ENCODE assay signal across 8 cellular contexts in the genomic region with DNA sequence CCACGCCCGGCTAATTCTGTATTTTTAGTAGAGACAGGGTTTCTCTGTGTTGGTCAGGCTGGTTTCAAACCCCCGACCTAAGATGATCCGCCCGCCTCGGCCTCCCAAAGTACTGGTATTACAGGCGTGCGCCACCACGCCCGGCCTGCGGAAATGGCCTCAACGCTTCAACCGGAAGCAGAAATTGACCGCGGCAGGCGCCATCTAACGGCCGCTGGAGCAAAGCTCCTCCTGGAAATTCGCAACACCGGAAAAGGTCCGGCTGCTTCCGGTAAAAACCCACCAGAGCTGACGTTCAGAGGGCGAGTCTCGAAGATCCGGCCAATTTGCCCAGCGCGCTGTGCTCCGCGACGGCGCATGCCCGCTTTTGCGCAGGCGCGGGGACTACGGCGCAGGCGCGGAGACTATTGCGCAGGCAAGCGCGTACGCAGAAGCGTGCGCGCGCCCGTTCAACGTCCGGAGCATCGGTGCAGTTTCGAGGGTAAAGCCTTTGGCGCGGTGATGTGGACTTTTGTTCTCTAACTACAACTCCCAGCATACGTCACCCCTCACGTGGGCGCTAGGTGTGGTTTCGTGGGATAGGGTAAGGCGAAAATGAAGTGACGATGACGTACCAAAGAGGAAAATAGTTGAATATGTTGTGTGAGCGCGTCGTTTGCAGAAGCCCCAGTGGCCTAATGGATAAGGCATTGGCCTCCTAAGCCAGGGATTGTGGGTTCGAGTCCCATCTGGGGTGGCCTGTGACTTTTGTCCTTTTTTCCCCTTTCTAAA. TPM values are rescaled to one million over a fixed set of nuclear protein-coding genes. Genes with fewer than 3 reads are reported as not detected.
DNase-seq lines count a peak whose midpoint lies in the region; ATAC-seq and TF ChIP-seq lines count a peak whose summit lies in the region.

No MANE protein-coding gene starts in this region.

- peaks cover 3% of the 10 kb centered on the region for H3K36me3 Mint-ChIP-seq in IgD-negative memory B cell

- TF ChIP-seq CTCF in OCI-LY7 (conservative IDR thresholded peaks at IDR 0.05; ENCODE audit: low read length) (peak; percentile 81), epithelial cell of esophagus (IDR thresholded peaks at IDR 0.05; ENCODE audit: insufficient read depth, low read depth, low read length, missing control alignments) (peak; percentile 64)

- H3K4me1 ChIP-seq in OCI-LY7 (ENCODE audit: insufficient read depth, low read length, poor library complexity, severe bottlenecking): peaks cover 15% of the 10 kb centered on the region
- H3K4me1 ChIP-seq in mononuclear cell (ENCODE audit: insufficient read depth, low read length): peaks cover 23% of the 10 kb centered on the region

- H3K79me2 ChIP-seq in OCI-LY7 (ENCODE audit: insufficient read depth, low read depth, low read length): peaks cover 12% of the 10 kb centered on the region; the same call in 1 of the 2 replicates

- peaks cover 14% of the 10 kb centered on the region; the same call in 1 of the 2 replicates for H3K9me3 ChIP-seq in OCI-LY7 (ENCODE audit: low read length)
- no peaks in the 10 kb centered on the region for H3K9me3 ChIP-seq in mononuclear cell (ENCODE audit: low read depth, low read length)

- peak overlapping the region; percentile 94 for H3K27ac ChIP-seq in OCI-LY7 (ENCODE audit: low read depth, low read length, poor library complexity, severe bottlenecking)

- peak overlapping the region; percentile 90; the same call in 1 of the 2 replicates for H2AFZ ChIP-seq in OCI-LY7 (ENCODE audit: low read length)

- H3K4me1 Mint-ChIP-seq in IgD-negative memory B cell: peaks cover 15 to 20% (median 18%) of the 10 kb centered on the region in 3 donors

- peaks cover 5% of the 10 kb centered on the region; the same call in 1 of the 2 replicates for H3K36me3 ChIP-seq in OCI-LY7 (ENCODE audit: insufficient read depth, low read length)

- intact Hi-C loops in OCI-LY7 (cut with micrococcal nuclease; ENCODE audit: unreplicated experiment): loop anchor here (1.0 to 5.0 kb wide), 5 partner anchors 19 to 1353 kb away; partner anchors contain the start of genes LUC7L2, UBN2 and ZC3HAV1

- no peaks in the 10 kb centered on the region for H4K20me1 ChIP-seq in OCI-LY7 (ENCODE audit: insufficient read depth, low read length)

- DNase-seq in DMS153 (lab: John Stamatoyannopoulos, UW): peak; percentile 99
- peak; percentile 99 for DNase-seq in OCI-LY7 (ENCODE audit: low spot score)
- DNase-seq in activated T-cell treated with anti-CD3 and anti-CD28 coated beads for 4 hours: peak; percentile 99
- DNase-seq in epithelial cell of esophagus (ENCODE audit: low read depth): peak; percentile 99
- peak; percentile 94 to 98 for DNase-seq in stimulated activated CD8-positive, alpha-beta memory T cell treated with anti-CD3 and anti-CD28 coated beads, Interleukin-2, amount 100 ng/mL, for 48 hours (ENCODE audit: low read depth in 2 of 2)

- peak overlapping the region; percentile 90 to 99 (median 98) for H3K4me3 Mint-ChIP-seq in IgD-negative memory B cell

- peaks cover 3% of the 10 kb centered on the region for H3K27me3 Mint-ChIP-seq in IgD-negative memory B cell

- CTCF ChIA-PET in OCI-LY7 (lab: Charles Lee; ENCODE audit: unreplicated experiment): no interaction called here

- H3K4me3 ChIP-seq in OCI-LY7 (ENCODE audit: low read depth, low read length, poor library complexity, severe bottlenecking) (peak overlapping the region; percentile 90), epithelial cell of esophagus (ENCODE audit: low read length) (peak overlapping the region; percentile 80), mononuclear cell (ENCODE audit: low read length) (peak overlapping the region; percentile 95)

- H3K9me2 ChIP-seq in OCI-LY7 (ENCODE audit: insufficient read depth, low read length): no peaks in the 10 kb centered on the region

- peak overlapping the region; percentile 99 to 100 (median 99) for H3K27ac Mint-ChIP-seq in IgD-negative memory B cell

- POLR2A ChIA-PET in OCI-LY7 (lab: Charles Lee): interaction anchor here (0.6 to 2.8 kb wide), 3 partner anchors 11 to 76 kb away, joined by 3 to 11 read pairs (median 3); no protein-coding TSS in a partner anchor

- ATAC-seq in GM21576 (IDR thresholded peaks at IDR 0.05; ENCODE audit: unreplicated experiment): peak; percentile 83

- peak overlapping the region; percentile 91 for H3K4me2 ChIP-seq in OCI-LY7 (ENCODE audit: low read length)

- no peaks in the 10 kb centered on the region for H3K27me3 ChIP-seq in mononuclear cell (ENCODE audit: insufficient read depth, low read length)

- H3K9me3 Mint-ChIP-seq in IgD-negative memory B cell: peaks cover 0 to 8% (median 4%) of the 10 kb centered on the region in 3 donors

- BruUV-seq in OCI-LY7 (replicated peaks; lab: Mats Ljungman, UMichigan): no TSS peak

RNA-seq across cellular contexts. Expression of gene FMC1, which starts 0.9 kb away (rescaled TPM):
- polyA plus RNA-seq in IgD-negative memory B cell: 61.6 TPM
- 7.2 and 19.5 TPM in 2 replicates for total RNA-seq in OCI-LY7 (2014; rRNA removed; shearing (Covaris generic))
- 15.1 and 18.4 TPM in 2 replicates for total RNA-seq in OCI-LY7 (2022)
- 2.2 TPM for total RNA-seq in mononuclear cell

RNA-seq across cellular contexts. Expression of gene LUC7L2, which starts 19.5 kb away (rescaled TPM):
- polyA plus RNA-seq in IgD-negative memory B cell: 50.9 TPM
- total RNA-seq in OCI-LY7 (2014; rRNA removed; shearing (Covaris generic)): 79.6 and 94.9 TPM in 2 replicates
- total RNA-seq in OCI-LY7 (2022) (143 and 163 TPM in 2 replicates), mononuclear cell (105 TPM)

Comparison
In these comparisons a context has a peak if more than half of its experiments do, and no peak if none do; other contexts are left out.
1. Peak in every context shown above with its lines: DNase-seq, ATAC-seq, H3K4me3 ChIP-seq and H3K27ac ChIP-seq.